In genomic region chr15:93088200-93088980, GRCh38 we compare ENCODE assay signal across 8 cellular contexts. TPM values are rescaled to one million over a fixed set of nuclear protein-coding genes. Genes with fewer than 3 reads are reported as not detected.
DNase-seq lines count a peak whose midpoint lies in the region; ATAC-seq, FAIRE-seq and TF ChIP-seq lines count a peak whose summit lies in the region.

No MANE protein-coding gene starts in this region.

- H3K9me3 ChIP-seq in CD8-positive, alpha-beta T cell (ENCODE audit: low read length), result no peaks in the 10 kb centered on the region
- H3K9me3 ChIP-seq in right lobe of liver (no peaks in the 10 kb centered on the region), thyroid gland (no peaks in the 10 kb centered on the region)

- peak; percentile 32 for ATAC-seq in CD8-positive, alpha-beta T cell
- peak; percentile 52 for ATAC-seq in GM21528 (IDR thresholded peaks at IDR 0.05; ENCODE audit: low FRiP score, unreplicated experiment)
- ATAC-seq in right lobe of liver, result peak; percentile 18 to 43 (median 38)

- peak overlapping the region; percentile 76 for H3K4me3 Mint-ChIP-seq in CD8-positive, alpha-beta T cell

- peak in 1 of 7 experiments; percentile 22 for DNase-seq in CD8-positive, alpha-beta T cell
- DNase-seq in NCI-H69 (lab: John Stamatoyannopoulos, UW) (peak; percentile 60), bronchial epithelial cell (ENCODE audit: low read depth) (no peak), right lobe of liver (no peak), thyroid gland (peak; percentile 14 to 27), NCI-H226 (no peak), NCI-H524 treated with DMSO at 0.1 percent for 48 hours (lab: John Stamatoyannopoulos, UW) (no peak)

- POLR2A ChIA-PET in CD8-positive, alpha-beta T cell (lab: Charles Lee), result no interaction called here

- H3K27ac ChIP-seq in CD8-positive, alpha-beta T cell (ENCODE audit: low read depth, low read length), result no peak overlapping the region
- H3K27ac ChIP-seq in right lobe of liver (no peak overlapping the region), thyroid gland (no peak overlapping the region)

- peak; percentile 18 for TF ChIP-seq CTCF in CD8-positive, alpha-beta T cell (IDR thresholded peaks at IDR 0.05)
- no peak for TF ChIP-seq CTCF in bronchial epithelial cell (IDR thresholded peaks at IDR 0.05; ENCODE audit: insufficient read depth, low read length, severe bottlenecking)
- TF ChIP-seq CTCF in right lobe of liver (IDR thresholded peaks at IDR 0.05), result no peak
- TF ChIP-seq CTCF in thyroid gland (IDR thresholded peaks at IDR 0.05), result no peak

- H3K27ac Mint-ChIP-seq in CD8-positive, alpha-beta T cell, result no peak overlapping the region

- intact Hi-C loops in CD8-positive, alpha-beta T cell (cut with DNase I, micrococcal nuclease), result loop anchor here (2.0 to 10.0 kb wide), 2 partner anchors 246 to 1032 kb away; no protein-coding TSS in a partner anchor
- intact Hi-C loops in right lobe of liver (cut with DNase I), result no loop called here
- intact Hi-C loops in thyroid gland (cut with DNase I), result no loop called here

- WGBS in right lobe of liver (ENCODE audit: insufficient coverage, low coverage, low lambda C conversion rate, missing lambda C conversion rate), result 3% methylated on average over 13 of the region's 85 CpGs
- WGBS in thyroid gland, 2 donors, result 1% methylated on average over 26 to 53 of the region's 85 CpGs

- FAIRE-seq in bronchial epithelial cell (lab: Jason Lieb, UNC), result no peak

- H3K36me3 Mint-ChIP-seq in CD8-positive, alpha-beta T cell, result no peaks in the 10 kb centered on the region

- no peaks in the 10 kb centered on the region for H3K36me3 ChIP-seq in CD8-positive, alpha-beta T cell (ENCODE audit: insufficient read depth, low read length)
- H3K36me3 ChIP-seq in bronchial epithelial cell (ENCODE audit: control insufficient read depth, insufficient read depth, low read length) (no peaks in the 10 kb centered on the region), right lobe of liver (no peaks in the 10 kb centered on the region), thyroid gland (no peaks in the 10 kb centered on the region)

- peaks cover 59% of the 10 kb centered on the region for H3K27me3 Mint-ChIP-seq in CD8-positive, alpha-beta T cell (ENCODE audit: low read depth)

- H3K27me3 ChIP-seq in CD8-positive, alpha-beta T cell (ENCODE audit: insufficient read depth, low read length), result peaks cover 19% of the 10 kb centered on the region
- peaks cover 20% of the 10 kb centered on the region for H3K27me3 ChIP-seq in bronchial epithelial cell (ENCODE audit: control insufficient read depth, insufficient read depth, low read length)
- H3K27me3 ChIP-seq in right lobe of liver, result peaks cover 8 to 38% of the 10 kb centered on the region in 2 donors
- no peaks in the 10 kb centered on the region for H3K27me3 ChIP-seq in thyroid gland

- H3K4me1 Mint-ChIP-seq in CD8-positive, alpha-beta T cell (ENCODE audit: low read depth), result peaks cover 20% of the 10 kb centered on the region

- peak overlapping the region; percentile 32 for H3K4me3 ChIP-seq in CD8-positive, alpha-beta T cell (ENCODE audit: low read depth, low read length)
- H3K4me3 ChIP-seq in bronchial epithelial cell (ENCODE audit: low read depth, low read length), result peak overlapping the region; percentile 44
- peak overlapping the region in 2 of 3 donors; percentile 16 to 37 for H3K4me3 ChIP-seq in right lobe of liver
- peak overlapping the region in 1 of 3 donors; percentile 34 for H3K4me3 ChIP-seq in thyroid gland (replicated peaks in 1 of 3)

- CTCF ChIA-PET in CD8-positive, alpha-beta T cell (lab: Charles Lee), result interaction anchor here (0.6 to 2.0 kb wide), 16 partner anchors 11 to 506 kb away, joined by 3 to 13 read pairs (median 4); no protein-coding TSS in a partner anchor

- peaks cover 6% of the 10 kb centered on the region for H3K4me1 ChIP-seq in CD8-positive, alpha-beta T cell (ENCODE audit: insufficient read depth, low read length)
- peaks cover 0 to 14% (median 0%) of the 10 kb centered on the region in 4 donors for H3K4me1 ChIP-seq in right lobe of liver
- peaks cover 0 to 18% of the 10 kb centered on the region in 2 donors for H3K4me1 ChIP-seq in thyroid gland

- H3K9me3 Mint-ChIP-seq in CD8-positive, alpha-beta T cell, result no peaks in the 10 kb centered on the region

- TF ChIP-seq POLR2A in right lobe of liver (IDR thresholded peaks at IDR 0.05) (no peak), thyroid gland (IDR thresholded peaks at IDR 0.05) (no peak)

RNA-seq across cellular contexts. Expression of gene RGMA, which starts 0.6 kb away (rescaled TPM):
- total RNA-seq in CD8-positive, alpha-beta T cell, result 1 to 10 TPM in 1 of 2 experiments, under 1 TPM in 1; 0.50 to 1.7 TPM
- total RNA-seq in bronchial epithelial cell, result 0.53 and 1.0 TPM in 2 replicates
- under 1 TPM in 4 of 6 experiments, not detected in 2; 0.06 to 0.32 (median 0.25) TPM for total RNA-seq in right lobe of liver
- total RNA-seq in thyroid gland, result 10 to 100 TPM in 1 of 4 donors, 1 to 10 TPM in 3; 2.4 to 10.3 (median 6.0) TPM

Comparison
In these comparisons a context has a peak if more than half of its experiments do, and no peak if none do; other contexts are left out.
1. DNase-seq: peak in NCI-H69 (single experiment) and thyroid gland (2 of 2); none in bronchial epithelial cell (single experiment), right lobe of liver (0 of 3), NCI-H226 (single experiment) and NCI-H524 treated with DMSO at 0.1 percent for 48 hours (single experiment).
2. intact Hi-C loops: an anchor here in CD8-positive, alpha-beta T cell (2.0 to 10.0 kb wide); none called in right lobe of liver and thyroid gland.
3. Peak in every context shown above with its lines, with median percentiles within 50 percentile points of each other: ATAC-seq.